ENCODE assay signal across 22 cellular contexts in genomic region chr2:235921508-235922260, GRCh38.
"Had no signal": no experiment of that assay in that cellular context is flagged by ENCODE, and none has a peak within 500 bp of the region (broad histone marks: within the 10 kb centered on the region; RNA-seq: fewer than 3 reads in every experiment).

No MANE protein-coding gene starts in this region.

- H3K9me3 Mint-ChIP-seq: endodermal cell, neural crest cell, type B pancreatic cell had no signal

- FAIRE-seq: colon, islet of Langerhans had no signal

- H3K79me2 ChIP-seq: parathyroid adenoma had no signal

- H3K27ac Mint-ChIP-seq: dendritic cell treated with granulocyte-macrophage colony-stimulating factor and Interleukin-4, amounts not matched to agents 40 ng/mL and 50 ng/mL, for 4 days; endodermal cell; naive thymus-derived CD8-positive, alpha-beta T cell; type B pancreatic cell had no signal

- H3K36me3 ChIP-seq: thyroid gland, uterus had no signal

- ATAC-seq: mucosa of descending colon; naive thymus-derived CD8-positive, alpha-beta T cell had no signal

- H3K4me3 Mint-ChIP-seq: dendritic cell treated with granulocyte-macrophage colony-stimulating factor and Interleukin-4, amounts not matched to agents 40 ng/mL and 50 ng/mL, for 4 days; endodermal cell; naive thymus-derived CD8-positive, alpha-beta T cell; neural crest cell; type B pancreatic cell had no signal

- H3K4me1 ChIP-seq: parathyroid adenoma, sigmoid colon, suprapubic skin, thyroid gland, uterus had no signal

- H2AFZ ChIP-seq: parathyroid adenoma had no signal

- H3K9me3 ChIP-seq: mucosa of descending colon, sigmoid colon, suprapubic skin, thyroid gland, uterus had no signal

- H3K27me3 ChIP-seq: sigmoid colon, suprapubic skin, thyroid gland, uterus had no signal

- H3K27me3 Mint-ChIP-seq: dendritic cell treated with granulocyte-macrophage colony-stimulating factor and Interleukin-4, amounts not matched to agents 40 ng/mL and 50 ng/mL, for 4 days; type B pancreatic cell had no signal

- H3K4me1 Mint-ChIP-seq: naive thymus-derived CD8-positive, alpha-beta T cell had no signal

- H3K27ac ChIP-seq: parathyroid adenoma, sigmoid colon, skin epidermis, suprapubic skin, thyroid gland, uterus had no signal

- H3K9ac ChIP-seq: parathyroid adenoma had no signal

- H3K4me3 ChIP-seq: mucosa of descending colon, sigmoid colon, skin epidermis, suprapubic skin, thyroid gland, uterus had no signal

- DNase-seq: cerebellar nuclear complex; effector CD4-positive, alpha-beta T cell; endodermal cell; foreskin melanocyte; head of caudate nucleus; hippocampal formation; kidney glomerular epithelial cell; mesendoderm; mucosa of descending colon; naive thymus-derived CD8-positive, alpha-beta T cell; sigmoid colon; stimulated activated naive CD4-positive, alpha-beta T cell treated with Interleukin-2 at 50 U/mL for 16 hours; thyroid gland; uterus had no signal

- H3K36me3 Mint-ChIP-seq: naive thymus-derived CD8-positive, alpha-beta T cell had no signal
